Comparison of ENCODE assay signal across 17 cellular contexts in genomic region chr1:203234901-203235300, GRCh38. TPM values are rescaled to one million over a fixed set of nuclear protein-coding genes. Genes with fewer than 3 reads are reported as not detected.
"Had no signal": no experiment of that assay in that cellular context is flagged by ENCODE, and none has a peak within 500 bp of the region (broad histone marks: within the 10 kb centered on the region; RNA-seq: fewer than 3 reads in every experiment).

No MANE protein-coding gene starts in this region.

RNA-seq across cellular contexts. Expression of gene CHIT1, which starts 5.4 kb away (rescaled TPM):
- total RNA-seq: neural crest cell, occipital lobe, osteocyte, pulmonary artery endothelial cell, right atrium auricular region, sigmoid colon, smooth muscle cell had no signal
- polyA plus RNA-seq: neural cell, smooth muscle cell had no signal

RNA-seq across cellular contexts. Expression of gene CHI3L1, which starts 48.4 kb away (rescaled TPM):
- total RNA-seq: neural crest cell, osteocyte, progenitor cell of endocrine pancreas, pulmonary artery endothelial cell had no signal
- polyA plus RNA-seq: neural cell had no signal

RNA-seq across cellular contexts. Expression of gene MYBPH, which starts 59.3 kb away (rescaled TPM):
- total RNA-seq: natural killer cell; natural killer cell treated with Interleukin-12 subunit alpha and Interleukin-12 subunit beta and Interleukin-15 and Interleukin-18, amount 100 ng/mL, for 72 hours; neural crest cell; occipital lobe; osteocyte; pancreas; posterior vena cava; progenitor cell of endocrine pancreas; pulmonary artery endothelial cell; renal cortical epithelial cell; right atrium auricular region; right cardiac atrium; sciatic nerve; sigmoid colon had no signal
- polyA plus RNA-seq: neural cell, pancreas, sigmoid colon, small intestine had no signal
